Comparison of ENCODE assay signal across 22 cellular contexts in the genomic region with DNA sequence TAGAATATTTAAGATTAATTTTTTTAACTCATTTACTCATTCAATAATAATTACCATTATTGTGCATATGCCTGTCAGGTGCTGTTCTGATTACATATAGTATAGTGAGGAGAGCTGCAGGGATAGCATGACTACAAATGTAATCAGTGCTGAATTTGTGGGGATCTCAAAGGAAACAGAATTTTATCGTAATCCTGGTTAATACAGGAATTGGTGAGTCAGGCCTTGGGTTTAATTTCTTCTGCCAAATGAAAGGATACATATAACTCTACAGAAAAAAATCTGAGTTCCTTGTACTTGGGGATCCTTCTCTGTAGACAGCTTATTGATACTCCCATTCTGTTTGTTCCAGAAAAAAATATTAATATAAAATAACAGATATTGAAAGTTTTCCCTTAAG.
"Had no signal": no experiment of that assay in that cellular context is flagged by ENCODE, and none has a peak within 500 bp of the region (broad histone marks: within the 10 kb centered on the region; RNA-seq: fewer than 3 reads in every experiment).

No MANE protein-coding gene starts in this region.

- DNase-seq: activated CD4-positive, alpha-beta T cell treated with anti-CD3 and anti-CD28 coated beads for 1 hour; activated CD8-positive, alpha-beta memory T cell treated with anti-CD3 and anti-CD28 coated beads for 24 hours; activated CD8-positive, alpha-beta memory T cell treated with anti-CD3 and anti-CD28 coated beads, Interleukin-2, amount 50 U/mL, for 4 hours; activated naive CD8-positive, alpha-beta T cell treated with anti-CD3 and anti-CD28 coated beads for 36 hours; activated T-cell treated with anti-CD3 and anti-CD28 coated beads, Interleukin-2, amount 50 U/mL, for 24 hours; amniotic stem cell; central memory CD4-positive, alpha-beta T cell; dorsolateral prefrontal cortex; gastrocnemius medialis; hypothalamus; left cardiac atrium; pancreas; psoas muscle; stimulated activated CD4-positive, alpha-beta T cell treated with anti-CD3 and anti-CD28 coated beads, Interleukin-1b, Interleukin-23, amount 100 ng/mL, for 48 hours; stomach; T-cell; testis had no signal

- H3K4me1 ChIP-seq: gastrocnemius medialis, pancreas, psoas muscle, right atrium auricular region, stomach, testis had no signal

- ATAC-seq: activated T-helper 17 cell treated with anti-CD3 and anti-CD28 coated beads, Interleukin-2, amount 50 U/mL, for 72 hours; gastrocnemius medialis; left cardiac atrium; pancreas; psoas muscle; stimulated activated effector memory CD8-positive, alpha-beta T cell treated with anti-CD3 and anti-CD28 coated beads, Interleukin-12 subunit alpha, Interleukin-12 subunit beta, amount 100 ng/mL, for 72 hours; T-cell had no signal

- H3K27me3 ChIP-seq: dorsolateral prefrontal cortex, gastrocnemius medialis, neutrophil, pancreas, right atrium auricular region, stomach, testis, vagina had no signal

- H3K4me3 ChIP-seq: dorsolateral prefrontal cortex, gastrocnemius medialis, pancreas, psoas muscle, right atrium auricular region, stomach, testis, vagina had no signal

- H3K27ac ChIP-seq: gastrocnemius medialis, neutrophil, pancreas, psoas muscle, right atrium auricular region, stomach, testis, vagina had no signal

- H3K9me3 ChIP-seq: neutrophil, pancreas, testis, vagina had no signal

- H3K36me3 ChIP-seq: gastrocnemius medialis, neutrophil, pancreas, right atrium auricular region, stomach, vagina had no signal
